In the genomic region with DNA sequence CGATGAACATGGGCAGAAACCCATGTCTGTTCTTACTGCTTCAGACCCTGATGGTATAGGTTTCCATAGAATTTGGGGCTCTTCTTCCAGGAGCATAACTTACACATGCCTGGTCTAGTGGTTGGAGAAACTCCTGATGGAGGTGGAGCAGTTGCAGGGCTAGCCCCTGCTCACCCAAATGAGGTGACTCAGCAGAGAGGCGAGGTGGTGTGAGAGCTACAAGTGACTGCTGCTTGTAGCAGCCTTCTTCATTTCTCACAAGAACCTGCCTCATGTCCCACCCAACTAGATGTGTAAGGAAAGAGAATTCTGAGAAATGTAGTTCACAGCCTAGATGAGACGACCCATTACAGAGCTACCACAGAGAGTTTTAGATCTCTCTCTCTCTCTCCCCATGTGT, we compare ENCODE assay signal across 18 cellular contexts.
"Had no signal": no experiment of that assay in that cellular context is flagged by ENCODE, and none has a peak within 500 bp of the region (broad histone marks: within the 10 kb centered on the region; RNA-seq: fewer than 3 reads in every experiment).

No MANE protein-coding gene starts in this region.

- ATAC-seq: T-helper 17 cell had no signal

- H3K4me2 ChIP-seq: PC-9 had no signal

- H3K27ac ChIP-seq: PC-9, VCaP had no signal

- H2AFZ ChIP-seq: PC-9 had no signal

- DNase-seq: activated CD4-positive, alpha-beta memory T cell treated with anti-CD3 and anti-CD28 coated beads for 36 hours; activated CD4-positive, alpha-beta T cell treated with anti-CD3 and anti-CD28 coated beads, Interleukin-2, amount 10 ng/mL, durations not matched to agents 7 days and 5 days; activated CD4-positive, CD25-positive, alpha-beta regulatory T cell; activated CD8-positive, alpha-beta memory T cell treated with anti-CD3 and anti-CD28 coated beads, Interleukin-2, amount 50 U/mL, for 4 hours; activated T-cell treated with anti-CD3 and anti-CD28 coated beads, Interleukin-2, amount 50 U/mL, for 72 hours; aorta; Karpas-422; NCI-H1105 treated with DMSO at 0.1 percent for 48 hours; NCI-H146; NCI-H187 treated with DMSO at 0.1 percent for 48 hours; NCI-H2081 treated with DMSO at 0.1 percent for 48 hours; NCI-H446; NCI-H524; PC-9; SHP77 treated with DMSO at 0.1 percent for 48 hours; T-helper 17 cell; T-helper 9 cell had no signal

- H3K4me3 ChIP-seq: PC-9 had no signal
